ENCODE assay signal across 19 cellular contexts in genomic region chr5:125235995-125236394, GRCh38.
DNase-seq lines count a peak whose midpoint lies in the region; ATAC-seq and TF ChIP-seq lines count a peak whose summit lies in the region.
"Had no signal": no experiment of that assay in that cellular context is flagged by ENCODE, and none has a peak within 500 bp of the region (broad histone marks: within the 10 kb centered on the region; RNA-seq: fewer than 3 reads in every experiment).

No MANE protein-coding gene starts in this region.

- H3K9me3 Mint-ChIP-seq in GM23338 (peaks cover 6% of the 10 kb centered on the region; the same call in 2 of the 3 replicates), WTC11 (peaks cover 19% of the 10 kb centered on the region), chondrocyte (ENCODE audit: low read depth) (no peaks in the 10 kb centered on the region)

- POLR2A ChIA-PET in WTC11 (lab: Charles Lee) = no interaction called here

- no peak overlapping the region for H3K4me2 ChIP-seq in GM23338
- H3K4me2 ChIP-seq: KMS-11, SK-N-SH had no signal

- 20% methylated on average over 2 of the region's 2 CpGs for WGBS in HUES64

- intact Hi-C loops in gastrocnemius medialis (cut with DNase I; ENCODE audit: low total_unique reads) = no loop called here

- H3K4me1 ChIP-seq in GM23338 (ENCODE audit: insufficient read depth) = peaks cover 31% of the 10 kb centered on the region
- peaks cover 34% of the 10 kb centered on the region for H3K4me1 ChIP-seq in HUES64 (ENCODE audit: insufficient read depth, low read length)
- peaks cover 0 to 5% of the 10 kb centered on the region in 2 donors for H3K4me1 ChIP-seq in gastrocnemius medialis

- H3K4me1 Mint-ChIP-seq in GM23338 = peaks cover 33% of the 10 kb centered on the region
- H3K4me1 Mint-ChIP-seq in WTC11 = peaks cover 38% of the 10 kb centered on the region
- H3K4me1 Mint-ChIP-seq in chondrocyte (ENCODE audit: low read depth) = no peaks in the 10 kb centered on the region

- H2AFZ ChIP-seq in GM23338 = no peak overlapping the region

- no peak overlapping the region for H3K4me3 Mint-ChIP-seq in GM23338
- no peak overlapping the region for H3K4me3 Mint-ChIP-seq in WTC11
- no peak overlapping the region for H3K4me3 Mint-ChIP-seq in chondrocyte (ENCODE audit: unreplicated experiment)

- DNase-seq in GM23338 (ENCODE audit: low spot score) (peak; percentile 11), WTC11 (ENCODE audit: low spot score) (no peak), iPS-NIHi11 (ENCODE audit: low spot score) (peak; percentile 11), gastrocnemius medialis (no peak), NCI-H1417 (lab: John Stamatoyannopoulos, UW) (no peak), chondrocyte (ENCODE audit: low spot score) (no peak)
- DNase-seq: EL, GF-D8, IMR-90, NCI-H1105 treated with DMSO at 0.1 percent for 48 hours, NCI-H187, NCI-H446, SIG-M5, SK-N-SH had no signal

- no peaks in the 10 kb centered on the region for H3K79me2 ChIP-seq in GM23338 (replicated peaks; ENCODE audit: insufficient read depth)

- H3K27me3 ChIP-seq in GM23338 (ENCODE audit: insufficient read depth) (no peaks in the 10 kb centered on the region), HUES64 (ENCODE audit: insufficient read depth, low read length) (no peaks in the 10 kb centered on the region), gastrocnemius medialis (no peaks in the 10 kb centered on the region)

- H3K36me3 ChIP-seq in GM23338 (ENCODE audit: insufficient read depth) = no peaks in the 10 kb centered on the region
- H3K36me3 ChIP-seq in HUES64 (ENCODE audit: insufficient read depth, low read length) = no peaks in the 10 kb centered on the region
- H3K36me3 ChIP-seq in gastrocnemius medialis = no peaks in the 10 kb centered on the region
- H3K36me3 ChIP-seq: HAP-1 had no signal

- no peak overlapping the region for H3K4me3 ChIP-seq in GM23338
- no peak overlapping the region for H3K4me3 ChIP-seq in HUES64 (ENCODE audit: low read length)
- no peak overlapping the region for H3K4me3 ChIP-seq in gastrocnemius medialis
- H3K4me3 ChIP-seq: HAP-1 had no signal

- H3K36me3 Mint-ChIP-seq in GM23338 (ENCODE audit: low read depth) = peaks cover 10% of the 10 kb centered on the region; the same call in 2 of the 3 replicates
- peaks cover 9% of the 10 kb centered on the region; the same call in 1 of the 2 replicates for H3K36me3 Mint-ChIP-seq in WTC11
- no peaks in the 10 kb centered on the region for H3K36me3 Mint-ChIP-seq in chondrocyte (ENCODE audit: low read depth)

- H3K9me3 ChIP-seq in HUES64 (ENCODE audit: insufficient read depth, low read depth, low read length) (no peaks in the 10 kb centered on the region), gastrocnemius medialis (no peaks in the 10 kb centered on the region)
- H3K9me3 ChIP-seq: HAP-1, SK-N-SH had no signal

- in situ Hi-C loops in gastrocnemius medialis (cut with MboI; ENCODE audit: low sequenced_read_pairs in 4 of 4) = no loop called here

- no peak overlapping the region for H3K9ac ChIP-seq in HUES64 (ENCODE audit: low read depth, low read length)
- H3K9ac ChIP-seq: KMS-11, SK-N-SH had no signal

- H3K27ac Mint-ChIP-seq in GM23338 = peak overlapping the region; percentile 71; the same call in 1 of the 2 replicates
- peak overlapping the region; percentile 36 for H3K27ac Mint-ChIP-seq in WTC11
- H3K27ac Mint-ChIP-seq in chondrocyte (ENCODE audit: unreplicated experiment) = no peak overlapping the region

- CTCF ChIA-PET in WTC11 (lab: Charles Lee) = interaction anchor here (1.6 kb wide), 1 partner anchor 9 kb away, joined by 8 read pairs; no protein-coding TSS in a partner anchor

- peak overlapping the region; percentile 11; the same call in 1 of the 2 replicates for H3K27ac ChIP-seq in GM23338 (ENCODE audit: low read depth)
- peak overlapping the region; percentile 55; the same call in 1 of the 2 replicates for H3K27ac ChIP-seq in HUES64 (ENCODE audit: low read depth, low read length)
- no peak overlapping the region for H3K27ac ChIP-seq in gastrocnemius medialis
- H3K27ac ChIP-seq: C4-2B, KMS-11 had no signal

- peaks cover 5% of the 10 kb centered on the region; the same call in 1 of the 2 replicates for H3K9me2 ChIP-seq in GM23338 (ENCODE audit: insufficient read depth)
- H3K9me2 ChIP-seq: SK-N-SH had no signal

- H3K27me3 Mint-ChIP-seq in GM23338 (ENCODE audit: insufficient read depth, low read depth, poor library complexity) (peaks cover 3% of the 10 kb centered on the region), WTC11 (ENCODE audit: low read depth) (no peaks in the 10 kb centered on the region), chondrocyte (ENCODE audit: low read depth) (no peaks in the 10 kb centered on the region)

- no peaks in the 10 kb centered on the region for H4K20me1 ChIP-seq in GM23338 (replicated peaks; ENCODE audit: insufficient read depth)

- TF ChIP-seq POLR2A in gastrocnemius medialis (IDR thresholded peaks at IDR 0.05) = no peak

- ATAC-seq in GM23338 = peak; percentile 78
- peak; percentile 83 for ATAC-seq in WTC11
- no peak for ATAC-seq in gastrocnemius medialis
- no peak for ATAC-seq in HG03457 (IDR thresholded peaks at IDR 0.05; ENCODE audit: unreplicated experiment)

- H3F3A ChIP-seq in GM23338 (replicated peaks; ENCODE audit: low read depth) = no peaks in the 10 kb centered on the region

- TF ChIP-seq CTCF in GM23338 (conservative IDR thresholded peaks at IDR 0.05; ENCODE audit: low read depth in 2 of 2) (no peak), WTC11 (IDR thresholded peaks at IDR 0.05) (no peak), gastrocnemius medialis (IDR thresholded peaks at IDR 0.05 in 4 of 5, conservative IDR thresholded peaks at IDR 0.05 in 1 of 5) (no peak), chondrocyte (IDR thresholded peaks at IDR 0.05) (no peak)

TF ChIP-seq in GM23338, 12 proteins besides CTCF, POLR2A, EP300 and RAD21:
- TF ChIP-seq EZH2phosphoT487 (IDR thresholded peaks at IDR 0.05; ENCODE audit: unreplicated experiment) (no peak), EZH2 (IDR thresholded peaks at IDR 0.05; ENCODE audit: low read depth, unreplicated experiment) (no peak), POLR2AphosphoS5 (IDR thresholded peaks at IDR 0.05; ENCODE audit: low read depth) (no peak)
TF ChIP-seq in GM23338: peak in this region for 0.

TF ChIP-seq in WTC11, 78 proteins besides CTCF, POLR2A, EP300 and RAD21:
- TF ChIP-seq, protein P1, sequence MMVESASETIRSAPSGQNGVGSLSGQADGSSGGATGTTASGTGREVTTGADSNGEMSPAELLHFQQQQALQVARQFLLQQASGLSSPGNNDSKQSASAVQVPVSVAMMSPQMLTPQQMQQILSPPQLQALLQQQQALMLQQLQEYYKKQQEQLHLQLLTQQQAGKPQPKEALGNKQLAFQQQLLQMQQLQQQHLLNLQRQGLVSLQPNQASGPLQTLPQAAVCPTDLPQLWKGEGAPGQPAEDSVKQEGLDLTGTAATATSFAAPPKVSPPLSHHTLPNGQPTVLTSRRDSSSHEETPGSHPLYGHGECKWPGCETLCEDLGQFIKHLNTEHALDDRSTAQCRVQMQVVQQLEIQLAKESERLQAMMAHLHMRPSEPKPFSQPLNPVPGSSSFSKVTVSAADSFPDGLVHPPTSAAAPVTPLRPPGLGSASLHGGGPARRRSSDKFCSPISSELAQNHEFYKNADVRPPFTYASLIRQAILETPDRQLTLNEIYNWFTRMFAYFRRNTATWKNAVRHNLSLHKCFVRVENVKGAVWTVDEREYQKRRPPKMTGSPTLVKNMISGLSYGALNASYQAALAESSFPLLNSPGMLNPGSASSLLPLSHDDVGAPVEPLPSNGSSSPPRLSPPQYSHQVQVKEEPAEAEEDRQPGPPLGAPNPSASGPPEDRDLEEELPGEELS (CRISPR knock-in tag; IDR thresholded peaks at IDR 0.05) = peak; percentile 82; the same call in 1 of the 2 replicates
- TF ChIP-seq, protein P2, sequence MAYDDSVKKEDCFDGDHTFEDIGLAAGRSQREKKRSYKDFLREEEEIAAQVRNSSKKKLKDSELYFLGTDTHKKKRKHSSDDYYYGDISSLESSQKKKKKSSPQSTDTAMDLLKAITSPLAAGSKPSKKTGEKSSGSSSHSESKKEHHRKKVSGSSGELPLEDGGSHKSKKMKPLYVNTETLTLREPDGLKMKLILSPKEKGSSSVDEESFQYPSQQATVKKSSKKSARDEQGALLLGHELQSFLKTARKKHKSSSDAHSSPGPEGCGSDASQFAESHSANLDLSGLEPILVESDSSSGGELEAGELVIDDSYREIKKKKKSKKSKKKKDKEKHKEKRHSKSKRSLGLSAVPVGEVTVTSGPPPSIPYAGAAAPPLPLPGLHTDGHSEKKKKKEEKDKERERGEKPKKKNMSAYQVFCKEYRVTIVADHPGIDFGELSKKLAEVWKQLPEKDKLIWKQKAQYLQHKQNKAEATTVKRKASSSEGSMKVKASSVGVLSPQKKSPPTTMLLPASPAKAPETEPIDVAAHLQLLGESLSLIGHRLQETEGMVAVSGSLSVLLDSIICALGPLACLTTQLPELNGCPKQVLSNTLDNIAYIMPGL (CRISPR knock-in tag; IDR thresholded peaks at IDR 0.05) = no peak
- TF ChIP-seq, protein P3, sequence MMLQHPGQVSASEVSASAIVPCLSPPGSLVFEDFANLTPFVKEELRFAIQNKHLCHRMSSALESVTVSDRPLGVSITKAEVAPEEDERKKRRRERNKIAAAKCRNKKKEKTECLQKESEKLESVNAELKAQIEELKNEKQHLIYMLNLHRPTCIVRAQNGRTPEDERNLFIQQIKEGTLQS (CRISPR knock-in tag; conservative IDR thresholded peaks at IDR 0.05) = no peak
- TF ChIP-seq ZNF121 (CRISPR knock-in tag; IDR thresholded peaks at IDR 0.05) = no peak
TF ChIP-seq in WTC11: peak in this region for 1.

Comparison
In these comparisons a context has a peak if more than half of its experiments do, and no peak if none do; other contexts are left out.
1. ATAC-seq: peak in GM23338 (single experiment) and WTC11 (single experiment); none in gastrocnemius medialis (0 of 2) and HG03457 (single experiment).
2. DNase-seq: peak in GM23338 (single experiment) and iPS-NIHi11 (single experiment); none in WTC11 (single experiment), gastrocnemius medialis (0 of 2), NCI-H1417 (0 of 3) and chondrocyte (single experiment).
3. H3K27ac ChIP-seq: peak in GM23338 (single experiment) and HUES64 (single experiment); none in gastrocnemius medialis (0 of 4).